10 cellular contexts compared by ENCODE assay signal in the genomic region with DNA sequence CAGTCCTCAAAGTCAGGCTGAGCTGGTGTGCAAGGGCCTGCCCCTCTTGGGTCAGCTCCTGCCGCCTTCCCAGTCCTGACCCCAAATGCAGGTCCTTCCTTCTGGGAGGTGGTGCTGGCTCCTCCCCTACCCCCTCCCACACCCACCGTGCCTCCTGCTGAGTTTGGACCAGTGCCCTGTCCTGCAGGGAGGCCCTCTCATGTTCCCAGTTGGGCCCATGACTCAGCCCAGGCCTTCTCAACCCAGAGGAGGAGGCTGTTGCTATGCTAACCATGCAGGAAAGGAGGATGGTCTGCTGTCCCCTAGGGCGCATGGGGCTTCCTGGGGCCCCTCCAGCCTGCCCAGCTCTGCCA. TPM values are rescaled to one million over a fixed set of nuclear protein-coding genes. Genes with fewer than 3 reads are reported as not detected.
A peak's percentile ranks its signal among the peaks of the same experiment; 100 is the strongest.
DNase-seq lines count a peak whose midpoint lies in the region; ATAC-seq and TF ChIP-seq lines count a peak whose summit lies in the region.
"Had no signal": no experiment of that assay in that cellular context is flagged by ENCODE, and none has a peak within 500 bp of the region (broad histone marks: within the 10 kb centered on the region; RNA-seq: fewer than 3 reads in every experiment).

No MANE protein-coding gene starts in this region.

- dilution Hi-C loops in mammary epithelial cell (cut with HindIII; ENCODE audit: low sequenced_read_pairs), result no loop called here

- H4K20me1 ChIP-seq in mammary epithelial cell (ENCODE audit: insufficient read depth, low read length), result no peaks in the 10 kb centered on the region

- POLR2A ChIA-PET in MCF 10A (lab: Yijun Ruan, JAX), result interaction anchor here (0.5 kb wide), 1 partner anchor 14 kb away, joined by 3 read pairs; no protein-coding TSS in a partner anchor
- POLR2A ChIA-PET in activated CD4-positive, alpha-beta memory T cell treated with anti-CD3 and anti-CD28 coated beads, Interleukin-2, amount 10 ng/mL, durations not matched to agents 7 days and 5 days (lab: Charles Lee), result no interaction called here

- no peaks in the 10 kb centered on the region for H3K36me3 Mint-ChIP-seq in MCF 10A (ENCODE audit: insufficient read depth, unreplicated experiment)
- no peaks in the 10 kb centered on the region for H3K36me3 Mint-ChIP-seq in activated CD4-positive, alpha-beta memory T cell treated with anti-CD3 and anti-CD28 coated beads, Interleukin-2, amount 10 ng/mL, durations not matched to agents 7 days and 5 days (ENCODE audit: low read depth)

- in situ Hi-C loops in mammary epithelial cell (cut with MboI; ENCODE audit: low sequenced_read_pairs in 2 of 2), result no loop called here

- H3K27ac ChIP-seq in mammary epithelial cell (ENCODE audit: insufficient read depth, low read depth, low read length), result no peak overlapping the region
- no peak overlapping the region for H3K27ac ChIP-seq in RWPE2 (ENCODE audit: poor library complexity, severe bottlenecking)
- no peak overlapping the region for H3K27ac ChIP-seq in upper lobe of right lung
- H3K27ac ChIP-seq: thoracic aorta had no signal

- WGBS in mammary epithelial cell (ENCODE audit: low coverage, missing lambda C conversion rate), result 13% methylated on average over 2 of the region's 3 CpGs

- intact Hi-C loops in MCF 10A (cut with micrococcal nuclease) (no loop called here), mammary epithelial cell (cut with micrococcal nuclease) (no loop called here), upper lobe of right lung (cut with DNase I) (no loop called here), left colon (cut with DNase I, micrococcal nuclease) (no loop called here)

- no peaks in the 10 kb centered on the region for H3K9me3 ChIP-seq in mammary epithelial cell (replicated peaks; ENCODE audit: insufficient read depth, low read length)
- no peaks in the 10 kb centered on the region for H3K9me3 ChIP-seq in RWPE2 (ENCODE audit: severe bottlenecking)
- no peaks in the 10 kb centered on the region for H3K9me3 ChIP-seq in upper lobe of right lung
- H3K9me3 ChIP-seq: thoracic aorta had no signal

- CTCF ChIA-PET in MCF 10A (lab: Yijun Ruan, JAX), result no interaction called here
- CTCF ChIA-PET in mammary epithelial cell (lab: Charles Lee; ENCODE audit: low non-redundant PET), result no interaction called here
- CTCF ChIA-PET in activated CD4-positive, alpha-beta memory T cell treated with anti-CD3 and anti-CD28 coated beads, Interleukin-2, amount 10 ng/mL, durations not matched to agents 7 days and 5 days (lab: Charles Lee), result no interaction called here

- H2AFZ ChIP-seq in mammary epithelial cell (ENCODE audit: low read depth, low read length), result no peak overlapping the region

- no peaks in the 10 kb centered on the region for H3K27me3 Mint-ChIP-seq in MCF 10A (ENCODE audit: insufficient read depth, unreplicated experiment)
- no peaks in the 10 kb centered on the region for H3K27me3 Mint-ChIP-seq in activated CD4-positive, alpha-beta memory T cell treated with anti-CD3 and anti-CD28 coated beads, Interleukin-2, amount 10 ng/mL, durations not matched to agents 7 days and 5 days
- H3K27me3 Mint-ChIP-seq: B cell had no signal

- ATAC-seq in RWPE2 (ENCODE audit: low read depth) (peak; percentile 48), upper lobe of right lung (peak; percentile 46), left colon (no peak)

- H3K36me3 ChIP-seq in mammary epithelial cell (ENCODE audit: insufficient read depth, low read length) (no peaks in the 10 kb centered on the region), RWPE2 (ENCODE audit: low read depth) (no peaks in the 10 kb centered on the region), upper lobe of right lung (no peaks in the 10 kb centered on the region)
- H3K36me3 ChIP-seq: thoracic aorta had no signal

- H3K9ac ChIP-seq in mammary epithelial cell (ENCODE audit: insufficient read depth, low read length), result no peak overlapping the region

- H3K4me1 ChIP-seq in mammary epithelial cell (ENCODE audit: insufficient read depth, low read length), result peaks cover 10% of the 10 kb centered on the region
- peaks cover 6% of the 10 kb centered on the region for H3K4me1 ChIP-seq in RWPE2 (ENCODE audit: insufficient read depth, poor library complexity, severe bottlenecking)
- H3K4me1 ChIP-seq in upper lobe of right lung, result peaks cover 15% of the 10 kb centered on the region

- no peak overlapping the region for H3K27ac Mint-ChIP-seq in MCF 10A (ENCODE audit: low read depth, unreplicated experiment)
- H3K27ac Mint-ChIP-seq in activated CD4-positive, alpha-beta memory T cell treated with anti-CD3 and anti-CD28 coated beads, Interleukin-2, amount 10 ng/mL, durations not matched to agents 7 days and 5 days, result no peak overlapping the region
- H3K27ac Mint-ChIP-seq: B cell had no signal

- H3K27me3 ChIP-seq in mammary epithelial cell (ENCODE audit: insufficient read depth, low read length) (no peaks in the 10 kb centered on the region), RWPE2 (ENCODE audit: insufficient read depth, poor library complexity, severe bottlenecking) (no peaks in the 10 kb centered on the region), upper lobe of right lung (no peaks in the 10 kb centered on the region)

- BruUV-seq in MCF 10A (replicated peaks; lab: Mats Ljungman, UMichigan) (no TSS peak), mammary epithelial cell (replicated peaks; lab: Mats Ljungman, UMichigan) (no TSS peak)

- H3K79me2 ChIP-seq in mammary epithelial cell (ENCODE audit: insufficient read depth, low read length), result no peaks in the 10 kb centered on the region

- peaks cover 8% of the 10 kb centered on the region for H3K9me3 Mint-ChIP-seq in MCF 10A (ENCODE audit: unreplicated experiment)
- no peaks in the 10 kb centered on the region for H3K9me3 Mint-ChIP-seq in activated CD4-positive, alpha-beta memory T cell treated with anti-CD3 and anti-CD28 coated beads, Interleukin-2, amount 10 ng/mL, durations not matched to agents 7 days and 5 days

- no peaks in the 10 kb centered on the region for H3K4me1 Mint-ChIP-seq in MCF 10A (ENCODE audit: insufficient read depth, unreplicated experiment)
- H3K4me1 Mint-ChIP-seq in activated CD4-positive, alpha-beta memory T cell treated with anti-CD3 and anti-CD28 coated beads, Interleukin-2, amount 10 ng/mL, durations not matched to agents 7 days and 5 days, result peaks cover 10% of the 10 kb centered on the region

- TF ChIP-seq CTCF in MCF 10A (IDR thresholded peaks at IDR 0.05; ENCODE audit: unreplicated experiment) (no peak), mammary epithelial cell (conservative IDR thresholded peaks at IDR 0.05 in 1 of 2, IDR thresholded peaks at IDR 0.05 in 1 of 2; ENCODE audit: extremely low read depth in 1 of 2, insufficient read depth in 1 of 2, low read depth in 1 of 2, low read length in 2 of 2) (no peak), RWPE2 (IDR thresholded peaks at IDR 0.05; ENCODE audit: poor library complexity, severe bottlenecking) (no peak), fibroblast of the aortic adventitia (IDR thresholded peaks at IDR 0.05; ENCODE audit: insufficient read depth, low read length) (no peak), upper lobe of right lung (IDR thresholded peaks at IDR 0.05) (no peak)

- no peak overlapping the region for H3K4me2 ChIP-seq in mammary epithelial cell (ENCODE audit: insufficient read depth, low read depth, low read length)

- H3K4me3 ChIP-seq in mammary epithelial cell (replicated peaks in 1 of 3; ENCODE audit: insufficient read depth in 1 of 3, low read depth in 2 of 3, low read length in 3 of 3) (no peak overlapping the region), RWPE2 (ENCODE audit: severe bottlenecking) (no peak overlapping the region), fibroblast of the aortic adventitia (ENCODE audit: low read depth, low read length) (no peak overlapping the region), upper lobe of right lung (no peak overlapping the region)
- H3K4me3 ChIP-seq: thoracic aorta had no signal

- H3K4me3 Mint-ChIP-seq in MCF 10A (ENCODE audit: unreplicated experiment), result no peak overlapping the region
- H3K4me3 Mint-ChIP-seq in activated CD4-positive, alpha-beta memory T cell treated with anti-CD3 and anti-CD28 coated beads, Interleukin-2, amount 10 ng/mL, durations not matched to agents 7 days and 5 days, result no peak overlapping the region
- H3K4me3 Mint-ChIP-seq: B cell had no signal

- peak; percentile 78 for DNase-seq in MCF 10A (ENCODE audit: unreplicated experiment)
- DNase-seq in mammary epithelial cell, result no peak
- DNase-seq in RWPE2 (ENCODE audit: low spot score), result no peak
- peak; percentile 72 for DNase-seq in fibroblast of the aortic adventitia (ENCODE audit: low read depth)
- DNase-seq in upper lobe of right lung, result no peak
- no peak for DNase-seq in activated CD4-positive, alpha-beta memory T cell treated with anti-CD3 and anti-CD28 coated beads, Interleukin-2, amount 10 ng/mL, durations not matched to agents 7 days and 5 days
- no peak for DNase-seq in left colon
- no peak for DNase-seq in activated gamma-delta T cell (lab: John Stamatoyannopoulos, UW)

RNA-seq across cellular contexts. Expression of gene ZBTB42, which starts 4.4 kb away (rescaled TPM):
- 1.0 and 1.2 TPM in 2 replicates for total RNA-seq in MCF 10A (2022)
- total RNA-seq in mammary epithelial cell, result 1 to 10 TPM; 1.9 to 2.2 TPM
- 1.2 TPM for polyA plus RNA-seq in mammary epithelial cell
- polyA minus RNA-seq in mammary epithelial cell, result 0.41 TPM
- 2.5 and 5.0 TPM in 2 replicates for total RNA-seq in fibroblast of the aortic adventitia (ENCODE audit: low replicate concordance)
- 12.3 TPM for total RNA-seq in upper lobe of right lung
- 1 to 10 TPM; 4.9 to 5.5 TPM for total RNA-seq in activated CD4-positive, alpha-beta memory T cell treated with anti-CD3 and anti-CD28 coated beads, Interleukin-2, amount 10 ng/mL, durations not matched to agents 7 days and 5 days
- total RNA-seq in left colon, result 1 to 10 TPM; 7.2 to 9.2 TPM

RNA-seq across cellular contexts. Expression of gene AKT1, which starts 9.8 kb away (rescaled TPM):
- total RNA-seq in MCF 10A (2022) (83.3 and 96.3 TPM in 2 replicates), mammary epithelial cell (100 to 1,000 TPM; 116 to 125 TPM), fibroblast of the aortic adventitia (ENCODE audit: low replicate concordance) (93.1 and 127 TPM in 2 replicates), upper lobe of right lung (174 TPM), left colon (100 to 1,000 TPM; 132 to 135 TPM)
- polyA plus RNA-seq in mammary epithelial cell, result 124 TPM
- polyA minus RNA-seq in mammary epithelial cell, result 153 TPM
- 100 to 1,000 TPM; 157 to 162 TPM for total RNA-seq in activated CD4-positive, alpha-beta memory T cell treated with anti-CD3 and anti-CD28 coated beads, Interleukin-2, amount 10 ng/mL, durations not matched to agents 7 days and 5 days

RNA-seq across cellular contexts. Expression of gene SIVA1, which starts 52.4 kb away (rescaled TPM):
- total RNA-seq in MCF 10A (2022) (63.3 and 72.7 TPM in 2 replicates), mammary epithelial cell (10 to 100 TPM; 43.3 to 56.1 TPM), fibroblast of the aortic adventitia (ENCODE audit: low replicate concordance) (79.4 and 87.3 TPM in 2 replicates), upper lobe of right lung (66.1 TPM), left colon (10 to 100 TPM; 53.2 to 59.3 TPM)
- polyA plus RNA-seq in mammary epithelial cell, result 98.6 TPM
- polyA minus RNA-seq in mammary epithelial cell, result 12.2 TPM
- total RNA-seq in activated CD4-positive, alpha-beta memory T cell treated with anti-CD3 and anti-CD28 coated beads, Interleukin-2, amount 10 ng/mL, durations not matched to agents 7 days and 5 days, result 10 to 100 TPM; 87.0 to 96.2 TPM

RNA-seq across cellular contexts. Expression of gene CEP170B, which starts 59.8 kb away (rescaled TPM):
- 61.8 and 77.4 TPM in 2 replicates for total RNA-seq in MCF 10A (2022)
- total RNA-seq in mammary epithelial cell, result 10 to 100 TPM; 61.3 to 91.4 TPM
- polyA plus RNA-seq in mammary epithelial cell, result 23.1 TPM
- polyA minus RNA-seq in mammary epithelial cell, result 12.0 TPM
- 8.2 and 18.2 TPM in 2 replicates for total RNA-seq in fibroblast of the aortic adventitia (ENCODE audit: low replicate concordance)
- 30.3 TPM for total RNA-seq in upper lobe of right lung
- total RNA-seq in activated CD4-positive, alpha-beta memory T cell treated with anti-CD3 and anti-CD28 coated beads, Interleukin-2, amount 10 ng/mL, durations not matched to agents 7 days and 5 days, result 1 to 10 TPM; 3.0 to 3.2 TPM
- total RNA-seq in left colon, result 10 to 100 TPM; 76.4 to 89.3 TPM

Comparison
In these comparisons a context has a peak if more than half of its experiments do, and no peak if none do; other contexts are left out.
1. DNase-seq: peak in MCF 10A (single experiment) and fibroblast of the aortic adventitia (single experiment); none in mammary epithelial cell (single experiment), RWPE2 (single experiment), upper lobe of right lung (single experiment), activated CD4-positive, alpha-beta memory T cell treated with anti-CD3 and anti-CD28 coated beads, Interleukin-2, amount 10 ng/mL, durations not matched to agents 7 days and 5 days (single experiment), left colon (0 of 2) and activated gamma-delta T cell (single experiment).